In the genomic region with DNA sequence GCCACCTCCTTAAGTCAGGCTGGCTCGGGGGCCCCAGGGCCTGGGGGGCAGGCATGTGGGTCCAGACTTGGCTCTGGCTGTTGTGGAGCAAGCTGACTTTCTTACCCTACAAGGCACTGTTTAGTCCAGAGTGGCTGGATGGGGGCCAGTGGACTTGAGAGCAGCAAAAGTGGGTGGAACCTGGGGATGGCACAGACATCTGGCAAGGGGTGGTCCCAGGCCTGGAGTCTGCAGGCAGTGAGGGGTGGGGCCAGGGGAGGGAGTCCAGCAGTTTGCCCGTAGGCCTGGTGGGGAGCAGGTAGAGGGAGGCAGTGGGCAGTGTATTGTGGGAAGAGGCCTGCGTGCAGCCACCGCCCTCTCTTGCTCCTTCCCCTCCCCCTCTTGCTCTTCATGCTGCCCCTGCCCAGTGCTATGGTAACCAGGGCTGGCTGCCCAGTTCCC, we compare ENCODE assay signal across 1 cellular context.
TF ChIP-seq lines count a peak whose summit lies in the region.

No MANE protein-coding gene starts in this region.

TF ChIP-seq in GM23338, 12 proteins besides CTCF, POLR2A, EP300 and RAD21 (continued from another document):
- TF ChIP-seq, protein P1, sequence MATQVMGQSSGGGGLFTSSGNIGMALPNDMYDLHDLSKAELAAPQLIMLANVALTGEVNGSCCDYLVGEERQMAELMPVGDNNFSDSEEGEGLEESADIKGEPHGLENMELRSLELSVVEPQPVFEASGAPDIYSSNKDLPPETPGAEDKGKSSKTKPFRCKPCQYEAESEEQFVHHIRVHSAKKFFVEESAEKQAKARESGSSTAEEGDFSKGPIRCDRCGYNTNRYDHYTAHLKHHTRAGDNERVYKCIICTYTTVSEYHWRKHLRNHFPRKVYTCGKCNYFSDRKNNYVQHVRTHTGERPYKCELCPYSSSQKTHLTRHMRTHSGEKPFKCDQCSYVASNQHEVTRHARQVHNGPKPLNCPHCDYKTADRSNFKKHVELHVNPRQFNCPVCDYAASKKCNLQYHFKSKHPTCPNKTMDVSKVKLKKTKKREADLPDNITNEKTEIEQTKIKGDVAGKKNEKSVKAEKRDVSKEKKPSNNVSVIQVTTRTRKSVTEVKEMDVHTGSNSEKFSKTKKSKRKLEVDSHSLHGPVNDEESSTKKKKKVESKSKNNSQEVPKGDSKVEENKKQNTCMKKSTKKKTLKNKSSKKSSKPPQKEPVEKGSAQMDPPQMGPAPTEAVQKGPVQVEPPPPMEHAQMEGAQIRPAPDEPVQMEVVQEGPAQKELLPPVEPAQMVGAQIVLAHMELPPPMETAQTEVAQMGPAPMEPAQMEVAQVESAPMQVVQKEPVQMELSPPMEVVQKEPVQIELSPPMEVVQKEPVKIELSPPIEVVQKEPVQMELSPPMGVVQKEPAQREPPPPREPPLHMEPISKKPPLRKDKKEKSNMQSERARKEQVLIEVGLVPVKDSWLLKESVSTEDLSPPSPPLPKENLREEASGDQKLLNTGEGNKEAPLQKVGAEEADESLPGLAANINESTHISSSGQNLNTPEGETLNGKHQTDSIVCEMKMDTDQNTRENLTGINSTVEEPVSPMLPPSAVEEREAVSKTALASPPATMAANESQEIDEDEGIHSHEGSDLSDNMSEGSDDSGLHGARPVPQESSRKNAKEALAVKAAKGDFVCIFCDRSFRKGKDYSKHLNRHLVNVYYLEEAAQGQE (IDR thresholded peaks at IDR 0.05; ENCODE audit: unreplicated experiment), result no peak
- TF ChIP-seq STAT1 (IDR thresholded peaks at IDR 0.05; ENCODE audit: unreplicated experiment) (no peak), JUNB (IDR thresholded peaks at IDR 0.05; ENCODE audit: unreplicated experiment) (no peak), NANOG (IDR thresholded peaks at IDR 0.05; ENCODE audit: borderline replicate concordance) (no peak), ZNF331 (CRISPR knock-in tag; IDR thresholded peaks at IDR 0.05; ENCODE audit: low read depth) (no peak), ZNF114 (CRISPR knock-in tag; IDR thresholded peaks at IDR 0.05) (no peak), EZH2 (IDR thresholded peaks at IDR 0.05; ENCODE audit: low read depth, unreplicated experiment) (no peak), POLR2AphosphoS5 (IDR thresholded peaks at IDR 0.05; ENCODE audit: low read depth) (no peak)
- TF ChIP-seq, protein P2, sequence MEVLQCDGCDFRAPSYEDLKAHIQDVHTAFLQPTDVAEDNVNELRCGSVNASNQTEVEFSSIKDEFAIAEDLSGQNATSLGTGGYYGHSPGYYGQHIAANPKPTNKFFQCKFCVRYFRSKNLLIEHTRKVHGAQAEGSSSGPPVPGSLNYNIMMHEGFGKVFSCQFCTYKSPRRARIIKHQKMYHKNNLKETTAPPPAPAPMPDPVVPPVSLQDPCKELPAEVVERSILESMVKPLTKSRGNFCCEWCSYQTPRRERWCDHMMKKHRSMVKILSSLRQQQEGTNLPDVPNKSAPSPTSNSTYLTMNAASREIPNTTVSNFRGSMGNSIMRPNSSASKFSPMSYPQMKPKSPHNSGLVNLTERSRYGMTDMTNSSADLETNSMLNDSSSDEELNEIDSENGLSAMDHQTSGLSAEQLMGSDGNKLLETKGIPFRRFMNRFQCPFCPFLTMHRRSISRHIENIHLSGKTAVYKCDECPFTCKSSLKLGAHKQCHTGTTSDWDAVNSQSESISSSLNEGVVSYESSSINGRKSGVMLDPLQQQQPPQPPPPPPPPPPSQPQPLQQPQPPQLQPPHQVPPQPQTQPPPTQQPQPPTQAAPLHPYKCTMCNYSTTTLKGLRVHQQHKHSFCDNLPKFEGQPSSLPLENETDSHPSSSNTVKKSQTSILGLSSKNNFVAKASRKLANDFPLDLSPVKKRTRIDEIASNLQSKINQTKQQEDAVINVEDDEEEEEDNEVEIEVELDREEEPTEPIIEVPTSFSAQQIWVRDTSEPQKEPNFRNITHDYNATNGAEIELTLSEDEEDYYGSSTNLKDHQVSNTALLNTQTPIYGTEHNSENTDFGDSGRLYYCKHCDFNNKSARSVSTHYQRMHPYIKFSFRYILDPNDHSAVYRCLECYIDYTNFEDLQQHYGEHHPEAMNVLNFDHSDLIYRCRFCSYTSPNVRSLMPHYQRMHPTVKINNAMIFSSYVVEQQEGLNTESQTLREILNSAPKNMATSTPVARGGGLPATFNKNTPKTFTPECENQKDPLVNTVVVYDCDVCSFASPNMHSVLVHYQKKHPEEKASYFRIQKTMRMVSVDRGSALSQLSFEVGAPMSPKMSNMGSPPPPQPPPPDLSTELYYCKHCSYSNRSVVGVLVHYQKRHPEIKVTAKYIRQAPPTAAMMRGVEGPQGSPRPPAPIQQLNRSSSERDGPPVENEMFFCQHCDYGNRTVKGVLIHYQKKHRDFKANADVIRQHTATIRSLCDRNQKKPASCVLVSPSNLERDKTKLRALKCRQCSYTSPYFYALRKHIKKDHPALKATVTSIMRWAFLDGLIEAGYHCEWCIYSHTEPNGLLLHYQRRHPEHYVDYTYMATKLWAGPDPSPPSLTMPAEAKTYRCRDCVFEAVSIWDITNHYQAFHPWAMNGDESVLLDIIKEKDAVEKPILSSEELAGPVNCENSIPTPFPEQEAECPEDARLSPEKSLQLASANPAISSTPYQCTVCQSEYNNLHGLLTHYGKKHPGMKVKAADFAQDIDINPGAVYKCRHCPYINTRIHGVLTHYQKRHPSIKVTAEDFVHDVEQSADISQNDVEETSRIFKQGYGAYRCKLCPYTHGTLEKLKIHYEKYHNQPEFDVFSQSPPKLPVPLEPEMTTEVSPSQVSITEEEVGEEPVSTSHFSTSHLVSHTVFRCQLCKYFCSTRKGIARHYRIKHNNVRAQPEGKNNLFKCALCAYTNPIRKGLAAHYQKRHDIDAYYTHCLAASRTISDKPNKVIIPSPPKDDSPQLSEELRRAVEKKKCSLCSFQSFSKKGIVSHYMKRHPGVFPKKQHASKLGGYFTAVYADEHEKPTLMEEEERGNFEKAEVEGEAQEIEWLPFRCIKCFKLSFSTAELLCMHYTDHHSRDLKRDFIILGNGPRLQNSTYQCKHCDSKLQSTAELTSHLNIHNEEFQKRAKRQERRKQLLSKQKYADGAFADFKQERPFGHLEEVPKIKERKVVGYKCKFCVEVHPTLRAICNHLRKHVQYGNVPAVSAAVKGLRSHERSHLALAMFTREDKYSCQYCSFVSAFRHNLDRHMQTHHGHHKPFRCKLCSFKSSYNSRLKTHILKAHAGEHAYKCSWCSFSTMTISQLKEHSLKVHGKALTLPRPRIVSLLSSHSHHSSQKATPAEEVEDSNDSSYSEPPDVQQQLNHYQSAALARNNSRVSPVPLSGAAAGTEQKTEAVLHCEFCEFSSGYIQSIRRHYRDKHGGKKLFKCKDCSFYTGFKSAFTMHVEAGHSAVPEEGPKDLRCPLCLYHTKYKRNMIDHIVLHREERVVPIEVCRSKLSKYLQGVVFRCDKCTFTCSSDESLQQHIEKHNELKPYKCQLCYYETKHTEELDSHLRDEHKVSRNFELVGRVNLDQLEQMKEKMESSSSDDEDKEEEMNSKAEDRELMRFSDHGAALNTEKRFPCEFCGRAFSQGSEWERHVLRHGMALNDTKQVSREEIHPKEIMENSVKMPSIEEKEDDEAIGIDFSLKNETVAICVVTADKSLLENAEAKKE (CRISPR knock-in tag; IDR thresholded peaks at IDR 0.05), result no peak
TF ChIP-seq in GM23338: peak in this region for 0.
